Comparison of ENCODE assay signal across 20 cellular contexts in genomic region chr18:44885507-44885906, GRCh38.
"Had no signal": no experiment of that assay in that cellular context is flagged by ENCODE, and none has a peak within 500 bp of the region (broad histone marks: within the 10 kb centered on the region; RNA-seq: fewer than 3 reads in every experiment).

No MANE protein-coding gene starts in this region.

- H3K9me3 Mint-ChIP-seq: natural killer cell; stimulated activated effector memory CD8-positive, alpha-beta T cell treated with anti-CD3 and anti-CD28 coated beads, Interleukin-12 subunit alpha, Interleukin-12 subunit beta, amount 100 ng/mL, for 72 hours had no signal

- H3K27ac Mint-ChIP-seq: natural killer cell; stimulated activated effector memory CD8-positive, alpha-beta T cell treated with anti-CD3 and anti-CD28 coated beads, Interleukin-12 subunit alpha, Interleukin-12 subunit beta, amount 100 ng/mL, for 72 hours; stimulated activated naive CD8-positive, alpha-beta T cell treated with anti-CD3 and anti-CD28 coated beads, Interleukin-15, amount 100 ng/mL, for 72 hours had no signal

- H3K9me3 ChIP-seq: mucosa of descending colon, testis, tibial nerve, upper lobe of right lung, vagina had no signal

- H3K27me3 ChIP-seq: hepatocyte, testis, tibial nerve, upper lobe of right lung, vagina had no signal

- H3K4me3 ChIP-seq: coronary artery, hepatocyte, mucosa of descending colon, testis, tibial nerve, upper lobe of right lung, vagina had no signal

- ATAC-seq: left cardiac atrium; left ventricle myocardium superior; mucosa of descending colon; natural killer cell; right cardiac atrium; stimulated activated effector memory CD8-positive, alpha-beta T cell treated with anti-CD3 and anti-CD28 coated beads, Interleukin-12 subunit alpha, Interleukin-12 subunit beta, amount 100 ng/mL, for 72 hours; stimulated activated naive CD8-positive, alpha-beta T cell treated with anti-CD3 and anti-CD28 coated beads, Interleukin-15, amount 100 ng/mL, for 72 hours; upper lobe of right lung had no signal

- DNase-seq: effector CD8-positive, alpha-beta T cell; foreskin melanocyte; head of caudate nucleus; kidney; left cardiac atrium; left ventricle myocardium superior; mucosa of descending colon; natural killer cell; right cardiac atrium; stimulated activated CD4-positive, alpha-beta T cell treated with anti-CD3 and anti-CD28 coated beads, Interleukin-4, amount 100 ng/mL, for 1 hour; stimulated activated CD8-positive, alpha-beta memory T cell treated with anti-CD3 and anti-CD28 coated beads, Interleukin-4, amount 100 ng/mL, for 48 hours; stimulated activated naive CD8-positive, alpha-beta T cell treated with anti-CD3 and anti-CD28 coated beads, Interleukin-15, amount 100 ng/mL, for 72 hours; testis; upper lobe of right lung had no signal

- H3K4me1 ChIP-seq: testis, upper lobe of right lung had no signal

- H3K4me3 Mint-ChIP-seq: natural killer cell; neural crest cell; stimulated activated effector memory CD8-positive, alpha-beta T cell treated with anti-CD3 and anti-CD28 coated beads, Interleukin-12 subunit alpha, Interleukin-12 subunit beta, amount 100 ng/mL, for 72 hours; stimulated activated naive CD8-positive, alpha-beta T cell treated with anti-CD3 and anti-CD28 coated beads, Interleukin-15, amount 100 ng/mL, for 72 hours had no signal

- H3K27ac ChIP-seq: coronary artery, hepatocyte, testis, tibial nerve, upper lobe of right lung, vagina had no signal

- H3K36me3 ChIP-seq: tibial nerve, upper lobe of right lung, vagina had no signal

- H3K36me3 Mint-ChIP-seq: natural killer cell had no signal
